ENCODE assay signal across 20 cellular contexts in the genomic region with DNA sequence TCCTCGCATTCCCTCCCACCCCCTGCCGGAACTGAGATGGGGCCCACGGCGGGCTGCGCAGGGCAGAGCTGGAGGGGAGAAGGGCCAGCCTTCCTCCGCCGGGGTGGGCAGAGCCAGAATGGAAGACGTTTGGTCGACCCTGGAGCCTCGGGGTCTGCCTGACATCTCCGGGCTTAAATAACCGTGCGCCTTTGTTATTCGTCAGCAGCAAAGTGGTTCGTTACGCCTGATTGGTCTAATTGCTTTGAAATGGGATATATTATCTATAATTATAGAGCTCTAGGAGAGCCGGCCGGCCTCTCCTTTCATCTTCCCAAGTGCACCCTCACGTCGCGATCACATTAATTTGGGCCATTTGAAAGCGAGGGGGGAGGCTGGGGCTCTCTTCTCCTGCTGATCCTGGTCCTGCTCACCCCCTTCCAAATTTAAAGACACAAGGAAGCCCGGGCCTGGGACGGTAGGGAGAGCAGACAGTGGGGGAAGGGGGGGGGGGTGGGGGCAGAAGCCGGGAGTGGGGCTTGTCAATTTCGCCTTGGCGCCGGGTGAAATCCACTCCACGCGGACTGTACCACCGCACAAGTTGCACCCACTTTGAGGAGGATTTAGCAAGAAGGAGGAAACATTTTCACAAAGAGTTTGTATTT. TPM values are rescaled to one million over a fixed set of nuclear protein-coding genes. Genes with fewer than 3 reads are reported as not detected.
DNase-seq lines count a peak whose midpoint lies in the region; ATAC-seq, FAIRE-seq and TF ChIP-seq lines count a peak whose summit lies in the region.
"Had no signal": no experiment of that assay in that cellular context is flagged by ENCODE, and none has a peak within 500 bp of the region (broad histone marks: within the 10 kb centered on the region; RNA-seq: fewer than 3 reads in every experiment).

No MANE protein-coding gene starts in this region.

- H3K4me3 ChIP-seq in HepG2 (replicated peaks in 1 of 3; ENCODE audit: insufficient read depth in 1 of 3, low read depth in 2 of 3, low read length in 3 of 3) (no peak overlapping the region), right lobe of liver (no peak overlapping the region), kidney (ENCODE audit: low read length in 2 of 2) (no peak overlapping the region)
- H3K4me3 ChIP-seq: breast epithelium, prostate gland, SK-N-MC had no signal

- H3K9me3 ChIP-seq in HepG2 (ENCODE audit: low read length) (no peaks in the 10 kb centered on the region), right lobe of liver (no peaks in the 10 kb centered on the region), kidney (ENCODE audit: control insufficient read depth in 1 of 2, low read length in 2 of 2) (no peaks in the 10 kb centered on the region)
- H3K9me3 ChIP-seq: breast epithelium, prostate gland had no signal

- H3K27me3 Mint-ChIP-seq in type B pancreatic cell, result peaks cover 76% of the 10 kb centered on the region

- DNase-seq in HepG2 (ENCODE audit: low spot score), result no peak
- no peak for DNase-seq in right lobe of liver
- peak; percentile 18 for DNase-seq in NCI-H82 treated with DMSO at 0.1 percent for 48 hours (lab: John Stamatoyannopoulos, UW; ENCODE audit: unreplicated experiment)
- peak; percentile 39 for DNase-seq in kidney
- no peak for DNase-seq in type B pancreatic cell (ENCODE audit: extremely low spot score, unreplicated experiment)
- DNase-seq in activated naive CD4-positive, alpha-beta T cell treated with Interleukin-2 at 50 U/mL for 16 hours, result no peak
- DNase-seq: activated CD8-positive, alpha-beta memory T cell treated with anti-CD3 and anti-CD28 coated beads for 24 hours; activated naive CD4-positive, alpha-beta T cell treated with anti-CD3 and anti-CD28 coated beads, Interleukin-2, amount 50 U/mL, for 16 hours; DMS 273 treated with DMSO at 0.1 percent for 48 hours; immature natural killer cell; KBM-7; NCI-H187 treated with DMSO at 0.1 percent for 48 hours; stimulated activated CD4-positive, alpha-beta T cell treated with anti-CD3 and anti-CD28 coated beads, Interleukin-15, amount 100 ng/mL, for 24 hours had no signal

- H3K27ac ChIP-seq in HepG2 (ENCODE audit: extremely low read length, insufficient read depth, low read length) (no peak overlapping the region), right lobe of liver (no peak overlapping the region), kidney (ENCODE audit: low read depth in 2 of 2, low read length in 2 of 2) (no peak overlapping the region)
- H3K27ac ChIP-seq: breast epithelium, prostate gland, SK-N-MC had no signal

- H3K4me1 Mint-ChIP-seq in type B pancreatic cell (ENCODE audit: unreplicated experiment), result peaks cover 51% of the 10 kb centered on the region

- H3K36me3 ChIP-seq in HepG2 (replicated peaks in 1 of 2; ENCODE audit: control insufficient read depth in 1 of 2, insufficient read depth in 2 of 2, low read length in 2 of 2) (no peaks in the 10 kb centered on the region), right lobe of liver (no peaks in the 10 kb centered on the region), kidney (ENCODE audit: control insufficient read depth in 1 of 2, insufficient read depth in 2 of 2, low read length in 2 of 2) (no peaks in the 10 kb centered on the region)
- H3K36me3 ChIP-seq: breast epithelium, prostate gland had no signal

- TF ChIP-seq RAD21 in HepG2 (CRISPR knock-in tag; IDR thresholded peaks at IDR 0.05), result no peak

- H3K36me3 Mint-ChIP-seq in type B pancreatic cell, result no peaks in the 10 kb centered on the region
- H3K36me3 Mint-ChIP-seq: immature natural killer cell had no signal

- H4K20me1 ChIP-seq in HepG2 (ENCODE audit: insufficient read depth, low read length), result no peaks in the 10 kb centered on the region

- H3K9me3 Mint-ChIP-seq in type B pancreatic cell, result no peaks in the 10 kb centered on the region

- H3K27me3 ChIP-seq in HepG2 (ENCODE audit: control insufficient read depth in 1 of 2, insufficient read depth in 2 of 2, low read length in 2 of 2) (peaks cover 2 to 5% of the 10 kb centered on the region in 2 experiments; a peak in 2 of 5 replicates), right lobe of liver (peaks cover 13 to 44% of the 10 kb centered on the region in 2 donors)

- CTCF ChIA-PET in HepG2 (lab: Yijun Ruan, JAX; ENCODE audit: low intra/inter-chr PET ratio, low total read pairs), result no interaction called here

- H3K4me3 Mint-ChIP-seq in type B pancreatic cell, result peak overlapping the region; percentile 89

- TF ChIP-seq EP300 in HepG2 (IDR thresholded peaks at IDR 0.05; ENCODE audit: low read depth in 2 of 2, low read length in 2 of 2) (no peak), HepG2 (CRISPR knock-in tag; IDR thresholded peaks at IDR 0.05; ENCODE audit: borderline replicate concordance) (no peak)

- in situ Hi-C loops in HepG2 (cut with HindIII; ENCODE audit: extremely low pct_ligation_motif_present, low pct_unique_long_range_greater_than_20kb), result loop anchor here (5.0 kb wide), 1 partner anchor 162 kb away; no protein-coding TSS in a partner anchor

- POLR2A ChIA-PET in HepG2 (lab: Yijun Ruan, JAX), result no interaction called here

- TF ChIP-seq CTCF in HepG2 (CRISPR knock-in tag; IDR thresholded peaks at IDR 0.05) (no peak), right lobe of liver (IDR thresholded peaks at IDR 0.05) (no peak), kidney (IDR thresholded peaks at IDR 0.05; ENCODE audit: borderline replicate concordance, extremely low read depth, insufficient read depth) (no peak), type B pancreatic cell (conservative IDR thresholded peaks at IDR 0.05) (no peak)

- no peak for ATAC-seq in HepG2
- no peak for ATAC-seq in right lobe of liver
- ATAC-seq in GM19467 (IDR thresholded peaks at IDR 0.05; ENCODE audit: unreplicated experiment), result no peak
- no peak for ATAC-seq in HG03025 (IDR thresholded peaks at IDR 0.05; ENCODE audit: low FRiP score, unreplicated experiment)

- H3K4me1 ChIP-seq in HepG2 (ENCODE audit: insufficient read depth, low read length) (peaks cover 4% of the 10 kb centered on the region; the same call in 1 of the 2 replicates), right lobe of liver (peaks cover 0 to 17% (median 2%) of the 10 kb centered on the region in 4 donors), kidney (ENCODE audit: control insufficient read depth in 1 of 2, insufficient read depth in 1 of 2, low read depth in 1 of 2, low read length in 2 of 2) (peaks cover 6 to 12% of the 10 kb centered on the region in 2 donors)

- no peak for TF ChIP-seq POLR2A in HepG2 (IDR thresholded peaks at IDR 0.05; ENCODE audit: insufficient read depth in 1 of 2, low read depth in 2 of 2, low read length in 2 of 2)
- TF ChIP-seq POLR2A in right lobe of liver (IDR thresholded peaks at IDR 0.05), result no peak

- H2AFZ ChIP-seq in HepG2 (ENCODE audit: low read length), result no peak overlapping the region

- BruUV-seq in HepG2 (replicated peaks; lab: Mats Ljungman, UMichigan), result no TSS peak

- intact Hi-C loops in HepG2 (cut with micrococcal nuclease; ENCODE audit: unreplicated experiment) (no loop called here), right lobe of liver (cut with DNase I) (no loop called here), kidney (cut with DNase I) (no loop called here)

- H3K27ac Mint-ChIP-seq in type B pancreatic cell, result peak overlapping the region; percentile 90

- 77% methylated on average over 31 of the region's 31 CpGs for WGBS in HepG2 (ENCODE audit: low lambda C conversion rate)
- WGBS in right lobe of liver (ENCODE audit: insufficient coverage, low coverage, low lambda C conversion rate, missing lambda C conversion rate), result 4% methylated on average over 24 of the region's 31 CpGs

- FAIRE-seq in HepG2 (lab: Jason Lieb, UNC), result no peak
- FAIRE-seq in kidney (lab: Jason Lieb, UNC), result no peak
- FAIRE-seq: frontal cortex had no signal

- no peaks in the 10 kb centered on the region for H3K79me2 ChIP-seq in HepG2 (ENCODE audit: insufficient read depth, low read length)

- H3K9ac ChIP-seq in HepG2 (ENCODE audit: insufficient read depth, low read depth, low read length) (no peak overlapping the region), kidney (ENCODE audit: low read length in 2 of 2) (no peak overlapping the region)

- no peak overlapping the region for H3K4me2 ChIP-seq in HepG2 (ENCODE audit: low read depth, low read length)

RNA-seq across cellular contexts. Expression of gene MSX1, which starts 4.7 kb away (rescaled TPM):
- 13.8 and 14.9 TPM in 2 replicates for total RNA-seq in HepG2 (2016; rRNA removed; fragmentation: Illumina TruSeq; extraction: Trizol)
- 6.3 and 10.9 TPM in 2 replicates for total RNA-seq in HepG2 (2016; cell fraction: cytosol; rRNA removed; fragmentation: Illumina TruSeq; extraction: Trizol; ENCODE audit: low read depth)
- total RNA-seq in HepG2 (2016; cell fraction: insoluble cytoplasmic fraction; rRNA removed; fragmentation: Illumina TruSeq; extraction: Trizol), result 14.0 and 15.0 TPM in 2 replicates
- total RNA-seq in HepG2 (2016; cell fraction: membrane; rRNA removed; fragmentation: Illumina TruSeq; extraction: Trizol), result 19.1 and 23.9 TPM in 2 replicates
- total RNA-seq in HepG2 (2016; cell fraction: nucleus; rRNA removed; fragmentation: Illumina TruSeq; extraction: Trizol), result 5.4 and 9.8 TPM in 2 replicates
- polyA plus RNA-seq in HepG2 (2011; rRNA removed), result 12.1 and 15.2 TPM in 2 replicates
- polyA plus RNA-seq in HepG2 (2011; cell fraction: cytosol; rRNA removed), result 8.4 and 14.6 TPM in 2 replicates
- 17.5 and 22.0 TPM in 2 replicates for polyA plus RNA-seq in HepG2 (2011; cell fraction: nucleus; rRNA removed)
- 8.0 and 8.9 TPM in 2 replicates for polyA plus RNA-seq in HepG2 (2012)
- 8.3 and 12.3 TPM in 2 replicates for polyA plus RNA-seq in HepG2 (2016; cell fraction: cytosol; fragmentation: Illumina TruSeq; extraction: Trizol; ENCODE audit: low read depth)
- polyA plus RNA-seq in HepG2 (2016; cell fraction: insoluble cytoplasmic fraction; fragmentation: Illumina TruSeq; extraction: Trizol; ENCODE audit: low read depth), result 16.8 and 17.9 TPM in 2 replicates
- 19.5 and 22.1 TPM in 2 replicates for polyA plus RNA-seq in HepG2 (2016; cell fraction: membrane; fragmentation: Illumina TruSeq; extraction: Trizol; ENCODE audit: low read depth)
- 13.8 and 15.1 TPM in 2 replicates for polyA plus RNA-seq in HepG2 (2016; cell fraction: nucleus; fragmentation: Illumina TruSeq; extraction: Trizol; ENCODE audit: insufficient read depth, low read depth)
- polyA minus RNA-seq in HepG2 (2011; rRNA and poly(A)+ RNA removed; ENCODE audit: low replicate concordance), result 0.58 and 6.7 TPM in 2 replicates
- polyA minus RNA-seq in HepG2 (2011; cell fraction: cytosol; rRNA and poly(A)+ RNA removed), result 3.3 and 5.9 TPM in 2 replicates
- polyA minus RNA-seq in HepG2 (2011; cell fraction: nucleus; rRNA and poly(A)+ RNA removed), result 3.1 and 4.0 TPM in 2 replicates
- total RNA-seq in right lobe of liver, result under 1 TPM; 0.15 to 0.62 (median 0.31) TPM
- 2.3 TPM for total RNA-seq in kidney
- polyA plus RNA-seq in kidney (ENCODE audit: insufficient read depth, low read depth, low replicate concordance), result 3.0 TPM
- 7.4 and 67.3 TPM in 2 replicates for total RNA-seq in type B pancreatic cell (ENCODE audit: low replicate concordance)
- total RNA-seq: mononuclear cell had no signal

Comparison
In these comparisons a context has a peak if more than half of its experiments do, and no peak if none do; other contexts are left out.
1. DNase-seq: peak in NCI-H82 treated with DMSO at 0.1 percent for 48 hours (single experiment) and kidney (single experiment); none in HepG2 (single experiment), right lobe of liver (0 of 3), type B pancreatic cell (single experiment) and activated naive CD4-positive, alpha-beta T cell treated with Interleukin-2 at 50 U/mL for 16 hours (single experiment).